10 cellular contexts compared by ENCODE assay signal in the genomic region with DNA sequence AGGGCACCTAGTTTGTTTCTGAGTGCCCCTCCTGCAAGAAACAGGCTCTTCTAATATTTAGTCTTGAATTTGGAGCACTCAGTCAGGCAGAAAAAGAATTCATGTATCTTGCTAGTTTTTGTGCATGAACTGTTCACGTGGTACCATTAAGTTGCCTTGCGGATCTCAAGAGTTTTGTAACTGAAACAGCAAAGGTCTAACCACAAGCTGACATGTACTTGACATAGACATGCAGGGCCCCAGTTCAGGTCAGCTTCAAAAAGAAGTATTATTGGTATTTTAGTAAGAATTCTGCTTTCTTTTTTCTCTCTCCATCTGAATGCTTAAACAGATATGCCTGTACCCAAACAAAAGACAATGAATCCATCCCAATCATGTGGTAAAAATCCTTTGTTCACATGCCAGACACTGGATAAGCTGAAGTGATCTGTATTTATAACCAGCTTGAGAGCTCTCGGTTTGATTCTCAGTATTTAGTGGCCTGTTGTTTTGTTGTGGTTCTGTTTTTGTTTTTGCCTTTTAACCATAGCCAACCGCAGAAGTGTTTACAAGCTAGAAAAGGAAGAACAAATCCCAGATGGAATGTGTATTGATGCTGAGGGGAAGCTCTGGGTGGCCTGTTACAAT. TPM values are rescaled to one million over a fixed set of nuclear protein-coding genes. Genes with fewer than 3 reads are reported as not detected.
DNase-seq lines count a peak whose midpoint lies in the region; ATAC-seq lines count a peak whose summit lies in the region.
"Had no signal": no experiment of that assay in that cellular context is flagged by ENCODE, and none has a peak within 500 bp of the region (broad histone marks: within the 10 kb centered on the region; RNA-seq: fewer than 3 reads in every experiment).

No MANE protein-coding gene starts in this region.

- H3K4me3 ChIP-seq in HAP-1 = no peak overlapping the region

- no peaks in the 10 kb centered on the region for H3K9me3 ChIP-seq in HAP-1

- in situ Hi-C loops in HAP-1 (cut with MboI; ENCODE audit: low sequenced_read_pairs) (loop anchor here (10.0 kb wide), 1 partner anchor 56 kb away; no protein-coding TSS in a partner anchor), SK-MEL-5 (cut with HindIII; ENCODE audit: low pct_unique_long_range_greater_than_20kb, low sequenced_read_pairs) (no loop called here)

- peaks cover 9% of the 10 kb centered on the region for H3K4me1 ChIP-seq in HAP-1

- no peak for ATAC-seq in HG02884 (IDR thresholded peaks at IDR 0.05; ENCODE audit: unreplicated experiment)
- no peak for ATAC-seq in GM18517 (IDR thresholded peaks at IDR 0.05; ENCODE audit: unreplicated experiment)

- peak; percentile 25 for DNase-seq in DMS79 (lab: John Stamatoyannopoulos, UW)
- DNase-seq in HAP-1 (ENCODE audit: low spot score in 2 of 2) = peak; percentile 47 to 91
- DNase-seq in SK-MEL-5 (ENCODE audit: low read depth, low spot score) = peak; percentile 29
- peak; percentile 46 for DNase-seq in globus pallidus (ENCODE audit: low spot score)
- no peak for DNase-seq in NCI-H1417 (lab: John Stamatoyannopoulos, UW)
- no peak for DNase-seq in NAMALWA (ENCODE audit: low spot score)
- DNase-seq: NCI-H1105 treated with DMSO at 0.1 percent for 48 hours; stimulated activated CD4-positive, alpha-beta T cell treated with anti-CD3 and anti-CD28 coated beads, Interleukin-12 subunit alpha, Interleukin-12 subunit beta, amount 100 ng/mL, for 4 hours had no signal

- peaks cover 16% of the 10 kb centered on the region for H3K27me3 ChIP-seq in HAP-1 (ENCODE audit: low read depth)

- H3K36me3 ChIP-seq in HAP-1 (replicated peaks) = no peaks in the 10 kb centered on the region

RNA-seq across cellular contexts. Expression of a gene that starts 13.0 kb away (rescaled TPM):
- 0.29 TPM in 2 replicates for total RNA-seq in SK-MEL-5 (2014; rRNA removed; shearing (Covaris generic))
- polyA plus RNA-seq in SK-MEL-5 (2015; cell fraction: cytosol; rRNA removed) = 2.3 TPM in 1 of 2 replicates, not detected in the other
- polyA plus RNA-seq in SK-MEL-5 (2015; cell fraction: nucleus; rRNA removed) = not detected in 2 replicates

RNA-seq across cellular contexts. Expression of a gene that starts 53.2 kb away (rescaled TPM):
- 157 and 172 TPM in 2 replicates for total RNA-seq in SK-MEL-5 (2014; rRNA removed; shearing (Covaris generic))
- polyA plus RNA-seq in SK-MEL-5 (2015; cell fraction: cytosol; rRNA removed) = 122 and 126 TPM in 2 replicates
- 7.2 and 8.8 TPM in 2 replicates for polyA plus RNA-seq in SK-MEL-5 (2015; cell fraction: nucleus; rRNA removed)

RNA-seq across cellular contexts. Expression of a gene that starts 53.8 kb away (rescaled TPM):
- 42.2 and 42.6 TPM in 2 replicates for total RNA-seq in SK-MEL-5 (2014; rRNA removed; shearing (Covaris generic))
- 58.0 and 64.5 TPM in 2 replicates for polyA plus RNA-seq in SK-MEL-5 (2015; cell fraction: cytosol; rRNA removed)
- polyA plus RNA-seq in SK-MEL-5 (2015; cell fraction: nucleus; rRNA removed) = 47.9 and 52.9 TPM in 2 replicates

Comparison
In these comparisons a context has a peak if more than half of its experiments do, and no peak if none do; other contexts are left out.
1. DNase-seq: peak in DMS79 (single experiment), HAP-1 (2 of 2), SK-MEL-5 (single experiment) and globus pallidus (single experiment); none in NCI-H1417 (0 of 3) and NAMALWA (single experiment).